Comparison of ENCODE assay signal across 1 cellular context in genomic region chr20:20051767-20052073, GRCh38.
TF ChIP-seq lines count a peak whose summit lies in the region.

No MANE protein-coding gene starts in this region.

TF ChIP-seq in A549, 52 proteins besides CTCF, POLR2A, EP300 and RAD21 (continued from another document):
- TF ChIP-seq RCOR1 (IDR thresholded peaks at IDR 0.05; ENCODE audit: low read depth, low read length): no peak
- TF ChIP-seq BHLHE40 (IDR thresholded peaks at IDR 0.05; ENCODE audit: low read depth, low read length): no peak
- TF ChIP-seq HOXB13 (CRISPR knock-in tag; IDR thresholded peaks at IDR 0.05; ENCODE audit: low read depth): no peak
- TF ChIP-seq HOXA7 (CRISPR knock-in tag; IDR thresholded peaks at IDR 0.05): no peak
- TF ChIP-seq GATA3 (IDR thresholded peaks at IDR 0.05; ENCODE audit: borderline replicate concordance): no peak
- no peak for TF ChIP-seq ELK1 (IDR thresholded peaks at IDR 0.05; ENCODE audit: low read depth, low read length)
